In genomic region chr17:5533486-5534315, GRCh38 we compare ENCODE assay signal across 31 cellular contexts. TPM values are rescaled to one million over a fixed set of nuclear protein-coding genes. Genes with fewer than 3 reads are reported as not detected.
A peak's percentile ranks its signal among the peaks of the same experiment; 100 is the strongest.
DNase-seq lines count a peak whose midpoint lies in the region; ATAC-seq and TF ChIP-seq lines count a peak whose summit lies in the region.
"Had no signal": no experiment of that assay in that cellular context is flagged by ENCODE, and none has a peak within 500 bp of the region (broad histone marks: within the 10 kb centered on the region; RNA-seq: fewer than 3 reads in every experiment).

No MANE protein-coding gene starts in this region.

- no peaks in the 10 kb centered on the region for H3K4me1 Mint-ChIP-seq in activated T-cell treated with anti-CD3 and anti-CD28 coated beads, Interleukin-2, amount 50 U/mL, for 24 hours (ENCODE audit: low read depth)
- no peaks in the 10 kb centered on the region for H3K4me1 Mint-ChIP-seq in activated T-cell treated with anti-CD3 and anti-CD28 coated beads, Interleukin-2, amount 50 U/mL, for 72 hours (ENCODE audit: low read depth)
- peaks cover 0 to 4% of the 10 kb centered on the region in 2 donors for H3K4me1 Mint-ChIP-seq in natural killer cell
- H3K4me1 Mint-ChIP-seq: CD14-positive monocyte; stimulated activated effector memory CD8-positive, alpha-beta T cell treated with anti-CD3 and anti-CD28 coated beads, Interleukin-12 subunit alpha, Interleukin-12 subunit beta, amount 100 ng/mL, for 72 hours had no signal

- in situ Hi-C loops in brain microvascular endothelial cell (cut with HindIII; ENCODE audit: low pct_ligation_motif_present, low sequenced_read_pairs): no loop called here

- ATAC-seq in activated T-cell treated with anti-CD3 and anti-CD28 coated beads, Interleukin-2, amount 50 U/mL, for 72 hours (replicated peaks in 1 of 2): no peak
- no peak for ATAC-seq in natural killer cell
- ATAC-seq: K562; left ventricle myocardium superior; psoas muscle; stimulated activated effector memory CD8-positive, alpha-beta T cell treated with anti-CD3 and anti-CD28 coated beads, Interleukin-12 subunit alpha, Interleukin-12 subunit beta, amount 100 ng/mL, for 72 hours had no signal

- no peak overlapping the region for H3K27ac ChIP-seq in brain microvascular endothelial cell
- H3K27ac ChIP-seq in coronary artery: no peak overlapping the region
- no peak overlapping the region for H3K27ac ChIP-seq in A673 (ENCODE audit: low read depth, low read length, poor library complexity, severe bottlenecking)
- H3K27ac ChIP-seq: 22Rv1, breast epithelium, psoas muscle, transverse colon had no signal

- H3K9me3 ChIP-seq in A673 (ENCODE audit: low read depth, low read length, poor library complexity, severe bottlenecking): no peaks in the 10 kb centered on the region
- H3K9me3 ChIP-seq: breast epithelium, psoas muscle, SK-N-SH, transverse colon had no signal

- no peaks in the 10 kb centered on the region for H3K27me3 ChIP-seq in brain microvascular endothelial cell (replicated peaks)
- no peaks in the 10 kb centered on the region for H3K27me3 ChIP-seq in A673 (replicated peaks; ENCODE audit: insufficient read depth, low read depth, low read length, poor library complexity)
- H3K27me3 ChIP-seq: breast epithelium, transverse colon had no signal

- H3K27ac Mint-ChIP-seq in activated T-cell treated with anti-CD3 and anti-CD28 coated beads, Interleukin-2, amount 50 U/mL, for 24 hours: peak overlapping the region; percentile 23
- H3K27ac Mint-ChIP-seq in activated T-cell treated with anti-CD3 and anti-CD28 coated beads, Interleukin-2, amount 50 U/mL, for 72 hours: no peak overlapping the region
- peak overlapping the region in 1 of 2 donors; percentile 15 for H3K27ac Mint-ChIP-seq in natural killer cell
- H3K27ac Mint-ChIP-seq: HFFc6; stimulated activated effector memory CD8-positive, alpha-beta T cell treated with anti-CD3 and anti-CD28 coated beads, Interleukin-12 subunit alpha, Interleukin-12 subunit beta, amount 100 ng/mL, for 72 hours; T-helper 1 cell treated with Interleukin-12 subunit alpha and Interleukin-12 subunit beta and Interleukin-4 antibody, amounts not matched to agents 30 μg/mL and 1 μg/mL, for 36 hours had no signal

- no TSS peak for BruUV-seq in A673 (replicated peaks; lab: Mats Ljungman, UMichigan)

- CTCF ChIA-PET in A673 (lab: Charles Lee): no interaction called here

- H3K27me3 Mint-ChIP-seq in activated T-cell treated with anti-CD3 and anti-CD28 coated beads, Interleukin-2, amount 50 U/mL, for 24 hours: no peaks in the 10 kb centered on the region
- no peaks in the 10 kb centered on the region for H3K27me3 Mint-ChIP-seq in activated T-cell treated with anti-CD3 and anti-CD28 coated beads, Interleukin-2, amount 50 U/mL, for 72 hours (ENCODE audit: low read depth)
- H3K27me3 Mint-ChIP-seq in natural killer cell (ENCODE audit: low read depth in 2 of 2): no peaks in the 10 kb centered on the region

- H3K36me3 ChIP-seq in brain microvascular endothelial cell (replicated peaks) (no peaks in the 10 kb centered on the region), A673 (ENCODE audit: insufficient read depth, low read length, poor library complexity, severe bottlenecking) (no peaks in the 10 kb centered on the region)
- H3K36me3 ChIP-seq: breast epithelium, transverse colon had no signal

- peaks cover 83% of the 10 kb centered on the region for H3K36me3 Mint-ChIP-seq in activated T-cell treated with anti-CD3 and anti-CD28 coated beads, Interleukin-2, amount 50 U/mL, for 24 hours (ENCODE audit: low read depth)
- H3K36me3 Mint-ChIP-seq in activated T-cell treated with anti-CD3 and anti-CD28 coated beads, Interleukin-2, amount 50 U/mL, for 72 hours (ENCODE audit: insufficient read depth in 2 of 2): peaks cover 5 to 7% of the 10 kb centered on the region in 2 donors
- peaks cover 31% of the 10 kb centered on the region for H3K36me3 Mint-ChIP-seq in natural killer cell

- H3K4me3 Mint-ChIP-seq in activated T-cell treated with anti-CD3 and anti-CD28 coated beads, Interleukin-2, amount 50 U/mL, for 24 hours: no peak overlapping the region
- H3K4me3 Mint-ChIP-seq in activated T-cell treated with anti-CD3 and anti-CD28 coated beads, Interleukin-2, amount 50 U/mL, for 72 hours: no peak overlapping the region
- H3K4me3 Mint-ChIP-seq in natural killer cell: no peak overlapping the region
- H3K4me3 Mint-ChIP-seq: activated T-helper 1 cell treated with anti-CD3 and anti-CD28 coated beads, Interleukin-12 subunit alpha, Interleukin-12 subunit beta, Interleukin-2, Interleukin-4 antibody, amounts not matched to agents 30 ng/mL and 10 ng/mL and 1 ng/mL, durations not matched to agents 14 hours and 24 hours and 36 hours; CD14-positive monocyte; HFFc6; stimulated activated effector memory CD8-positive, alpha-beta T cell treated with anti-CD3 and anti-CD28 coated beads, Interleukin-12 subunit alpha, Interleukin-12 subunit beta, amount 100 ng/mL, for 72 hours; T-helper 1 cell treated with Interleukin-12 subunit alpha and Interleukin-12 subunit beta and Interleukin-4 antibody, amounts not matched to agents 30 μg/mL and 1 μg/mL, for 36 hours had no signal

- H3K4me3 ChIP-seq in brain microvascular endothelial cell (ENCODE audit: low read depth, low read length): no peak overlapping the region
- no peak overlapping the region for H3K4me3 ChIP-seq in coronary artery
- no peak overlapping the region for H3K4me3 ChIP-seq in A673 (ENCODE audit: low read depth, low read length, poor library complexity, severe bottlenecking)
- H3K4me3 ChIP-seq: breast epithelium, K562, psoas muscle, transverse colon had no signal

- intact Hi-C loops in natural killer cell (cut with micrococcal nuclease): no loop called here
- intact Hi-C loops in A673 (cut with micrococcal nuclease; ENCODE audit: unreplicated experiment): no loop called here

- no peaks in the 10 kb centered on the region for H3K9me3 Mint-ChIP-seq in activated T-cell treated with anti-CD3 and anti-CD28 coated beads, Interleukin-2, amount 50 U/mL, for 24 hours
- no peaks in the 10 kb centered on the region for H3K9me3 Mint-ChIP-seq in activated T-cell treated with anti-CD3 and anti-CD28 coated beads, Interleukin-2, amount 50 U/mL, for 72 hours
- no peaks in the 10 kb centered on the region for H3K9me3 Mint-ChIP-seq in natural killer cell
- H3K9me3 Mint-ChIP-seq: activated T-helper 1 cell treated with anti-CD3 and anti-CD28 coated beads, Interleukin-12 subunit alpha, Interleukin-12 subunit beta, Interleukin-2, Interleukin-4 antibody, amounts not matched to agents 30 ng/mL and 10 ng/mL and 1 ng/mL, durations not matched to agents 14 hours and 24 hours and 36 hours; CD14-positive monocyte; HFFc6; stimulated activated effector memory CD8-positive, alpha-beta T cell treated with anti-CD3 and anti-CD28 coated beads, Interleukin-12 subunit alpha, Interleukin-12 subunit beta, amount 100 ng/mL, for 72 hours; T-helper 1 cell treated with Interleukin-12 subunit alpha and Interleukin-12 subunit beta and Interleukin-4 antibody, amounts not matched to agents 30 μg/mL and 1 μg/mL, for 36 hours had no signal

- POLR2A ChIA-PET in A673 (lab: Charles Lee; ENCODE audit: low non-redundant PET): no interaction called here

- TF ChIP-seq CTCF in brain microvascular endothelial cell (IDR thresholded peaks at IDR 0.05; ENCODE audit: low read depth, low read length, missing control alignments) (no peak), coronary artery (IDR thresholded peaks at IDR 0.05) (no peak), natural killer cell (IDR thresholded peaks at IDR 0.05) (no peak), A673 (conservative IDR thresholded peaks at IDR 0.05; ENCODE audit: low read depth, low read length) (no peak)

- no peak for DNase-seq in activated T-cell treated with anti-CD3 and anti-CD28 coated beads, Interleukin-2, amount 50 U/mL, for 24 hours
- DNase-seq in activated T-cell treated with anti-CD3 and anti-CD28 coated beads, Interleukin-2, amount 50 U/mL, for 72 hours: no peak
- DNase-seq in brain microvascular endothelial cell (peak; percentile 26), left kidney (ENCODE audit: low read depth, low spot score) (peak; percentile 55), coronary artery (ENCODE audit: low spot score) (no peak), NCI-H187 treated with DMSO at 0.1 percent for 48 hours (lab: John Stamatoyannopoulos, UW) (no peak), natural killer cell (no peak), A673 (ENCODE audit: low spot score) (no peak)
- DNase-seq: activated CD4-positive, alpha-beta T cell treated with anti-CD3 and anti-CD28 coated beads, Interleukin-2, amount 50 U/mL, for 48 hours; activated naive CD4-positive, alpha-beta T cell treated with anti-CD3 and anti-CD28 coated beads, Interleukin-2, amount 50 U/mL, for 16 hours; amygdala; effector CD4-positive, alpha-beta T cell; erythroblast; glutamatergic neuron; HFFc6; left ventricle myocardium superior; NCI-H1092; NCI-H1694 treated with DMSO at 0.1 percent for 48 hours; NCI-H524; nucleus accumbens; OCI-M1; psoas muscle; SK-N-SH; transverse colon had no signal

- H3K4me1 ChIP-seq in A673 (ENCODE audit: insufficient read depth, low read length, poor library complexity, severe bottlenecking): no peaks in the 10 kb centered on the region
- H3K4me1 ChIP-seq: breast epithelium, psoas muscle, transverse colon had no signal

RNA-seq across cellular contexts. Expression of gene MIS12, which starts 47.3 kb away (rescaled TPM):
- 10 to 100 TPM; 38.6 to 39.6 TPM for total RNA-seq in activated T-cell treated with anti-CD3 and anti-CD28 coated beads, Interleukin-2, amount 50 U/mL, for 72 hours
- total RNA-seq in natural killer cell (10 to 100 TPM; 26.8 to 35.3 (median 29.3) TPM), A673 (2021) (30.6 and 33.9 TPM in 2 replicates)

RNA-seq across cellular contexts. Expression of gene DERL2, which starts 47.7 kb away (rescaled TPM):
- 10 to 100 TPM; 71.5 to 87.3 TPM for total RNA-seq in activated T-cell treated with anti-CD3 and anti-CD28 coated beads, Interleukin-2, amount 50 U/mL, for 72 hours
- total RNA-seq in natural killer cell: 100 to 1,000 TPM in 1 of 3 donors, 10 to 100 TPM in 2; 86.0 to 105 (median 94.3) TPM
- 92.4 and 97.0 TPM in 2 replicates for total RNA-seq in A673 (2021)

RNA-seq across cellular contexts. Expression of gene NLRP1, which starts 50.6 kb away (rescaled TPM):
- 10 to 100 TPM; 79.0 to 83.9 TPM for total RNA-seq in activated T-cell treated with anti-CD3 and anti-CD28 coated beads, Interleukin-2, amount 50 U/mL, for 72 hours
- total RNA-seq in natural killer cell: 100 to 1,000 TPM; 206 to 237 (median 209) TPM
- 5.2 and 6.7 TPM in 2 replicates for total RNA-seq in A673 (2021)

Comparison
In these comparisons a context has a peak if more than half of its experiments do, and no peak if none do; other contexts are left out.
1. DNase-seq: peak in brain microvascular endothelial cell (single experiment) and left kidney (single experiment); none in activated T-cell treated with anti-CD3 and anti-CD28 coated beads, Interleukin-2, amount 50 U/mL, for 24 hours (single experiment), activated T-cell treated with anti-CD3 and anti-CD28 coated beads, Interleukin-2, amount 50 U/mL, for 72 hours (0 of 2), coronary artery (single experiment), NCI-H187 treated with DMSO at 0.1 percent for 48 hours (single experiment), natural killer cell (single experiment) and A673 (single experiment).
2. RNA of gene NLRP1, which starts 50.6 kb away (total RNA-seq): 206 to 237 TPM in natural killer cell and 79.0 to 83.9 TPM in activated T-cell treated with anti-CD3 and anti-CD28 coated beads, Interleukin-2, amount 50 U/mL, for 72 hours; 5.2 to 6.7 TPM in A673; every median in the first group is over 10 times any median in the second.